29 cellular contexts compared by ENCODE assay signal in genomic region chr14:79101388-79101787, GRCh38.
"Had no signal": no experiment of that assay in that cellular context is flagged by ENCODE, and none has a peak within 500 bp of the region (broad histone marks: within the 10 kb centered on the region; RNA-seq: fewer than 3 reads in every experiment).

No MANE protein-coding gene starts in this region.

- H3K4me3 ChIP-seq: left lung, lower lobe of right lung, neural progenitor cell, ovary, right atrium auricular region, right lobe of liver, smooth muscle cell, stomach, testis, thyroid gland, transverse colon, upper lobe of left lung, vagina had no signal

- DNase-seq: hypothalamus; immature natural killer cell; kidney; left colon; left lung; lower lobe of right lung; mammary epithelial cell; mesenchymal stem cell; naive thymus-derived CD8-positive, alpha-beta T cell; occipital lobe; ovary; right lobe of liver; stimulated activated CD4-positive, alpha-beta T cell treated with anti-CD3 and anti-CD28 coated beads, Interleukin-2, amount 100 ng/mL, for 24 hours; stimulated activated CD4-positive, alpha-beta T cell treated with anti-CD3 and anti-CD28 coated beads, Interleukin-4, amount 100 ng/mL, for 1 hour; stimulated activated naive B cell treated with anti-CD40 and anti-IgM and Interleukin-4, amounts not matched to agents 10 μg/mL and 1 μg/mL and 100 μg/mL, for 72 hours; stimulated activated naive CD8-positive, alpha-beta T cell treated with anti-CD3 and anti-CD28 coated beads, Interleukin-15, Interleukin-2, amounts not matched to agents 100 U/mL and 50 U/mL, for 24 hours; stomach; testis; thyroid gland; transverse colon; upper lobe of left lung had no signal

- H3K4me2 ChIP-seq: neural progenitor cell, smooth muscle cell had no signal

- H3K4me3 Mint-ChIP-seq: immature natural killer cell; naive thymus-derived CD8-positive, alpha-beta T cell; nephron; neural progenitor cell; stimulated activated naive B cell treated with anti-CD40 and anti-IgM and Interleukin-4, amounts not matched to agents 10 μg/mL and 1 μg/mL and 100 μg/mL, for 72 hours had no signal

- H3K27me3 ChIP-seq: left lung, neural progenitor cell, neutrophil, ovary, right atrium auricular region, right lobe of liver, stomach, testis, thyroid gland, transverse colon, upper lobe of left lung, vagina had no signal

- H3K9me3 Mint-ChIP-seq: nephron had no signal

- H3K36me3 ChIP-seq: left lung, lower lobe of right lung, neural progenitor cell, neutrophil, ovary, right atrium auricular region, right lobe of liver, stomach, thyroid gland, transverse colon, upper lobe of left lung, vagina had no signal

- H3K27ac Mint-ChIP-seq: immature natural killer cell; naive thymus-derived CD8-positive, alpha-beta T cell; nephron; neural progenitor cell; progenitor cell of endocrine pancreas; stimulated activated naive B cell treated with anti-CD40 and anti-IgM and Interleukin-4, amounts not matched to agents 10 μg/mL and 1 μg/mL and 100 μg/mL, for 72 hours had no signal

- H3K27me3 Mint-ChIP-seq: progenitor cell of endocrine pancreas; stimulated activated naive B cell treated with anti-CD40 and anti-IgM and Interleukin-4, amounts not matched to agents 10 μg/mL and 1 μg/mL and 100 μg/mL, for 72 hours had no signal

- FAIRE-seq: islet of Langerhans, kidney had no signal

- H3K27ac ChIP-seq: left lung, lower lobe of right lung, neural progenitor cell, neutrophil, ovary, right atrium auricular region, right lobe of liver, stomach, testis, thyroid gland, transverse colon, upper lobe of left lung, vagina had no signal

- H3K36me3 Mint-ChIP-seq: naive thymus-derived CD8-positive, alpha-beta T cell; neural progenitor cell; stimulated activated naive B cell treated with anti-CD40 and anti-IgM and Interleukin-4, amounts not matched to agents 10 μg/mL and 1 μg/mL and 100 μg/mL, for 72 hours had no signal

- H3K9me3 ChIP-seq: left lung, lower lobe of right lung, neutrophil, ovary, right atrium auricular region, right lobe of liver, stomach, testis, thyroid gland, transverse colon, upper lobe of left lung, vagina had no signal

- H2AFZ ChIP-seq: neural progenitor cell had no signal

- H3K4me1 Mint-ChIP-seq: immature natural killer cell; naive thymus-derived CD8-positive, alpha-beta T cell; nephron; neural progenitor cell; stimulated activated naive B cell treated with anti-CD40 and anti-IgM and Interleukin-4, amounts not matched to agents 10 μg/mL and 1 μg/mL and 100 μg/mL, for 72 hours had no signal

- H3K4me1 ChIP-seq: left lung, lower lobe of right lung, right atrium auricular region, right lobe of liver, stomach, testis, thyroid gland, transverse colon, upper lobe of left lung, vagina had no signal
